Comparison of ENCODE assay signal across 8 cellular contexts in the genomic region with DNA sequence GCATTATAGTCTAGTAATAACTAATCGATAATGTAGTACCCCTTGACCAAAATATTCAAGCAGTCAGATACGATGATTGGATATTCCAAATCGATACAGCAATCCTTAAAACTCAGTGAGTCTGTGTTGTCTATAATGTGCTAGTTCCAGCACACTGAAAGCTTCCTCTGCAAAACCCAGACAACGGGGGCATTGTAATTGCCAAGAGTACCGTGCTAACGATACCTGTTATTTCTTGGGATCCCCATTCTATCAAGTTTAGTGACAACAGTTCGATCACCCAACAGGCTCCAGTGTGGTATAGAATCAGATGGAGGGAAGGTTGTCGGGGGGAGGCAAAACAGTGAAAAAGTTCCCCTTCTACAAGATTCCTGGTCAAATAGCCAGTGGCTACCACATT. TPM values are rescaled to one million over a fixed set of nuclear protein-coding genes. Genes with fewer than 3 reads are reported as not detected.
DNase-seq lines count a peak whose midpoint lies in the region; ATAC-seq and TF ChIP-seq lines count a peak whose summit lies in the region.

No MANE protein-coding gene starts in this region.

- H3K4me1 Mint-ChIP-seq in GM23338, result peaks cover 46% of the 10 kb centered on the region
- peaks cover 16% of the 10 kb centered on the region for H3K4me1 Mint-ChIP-seq in glutamatergic neuron (ENCODE audit: low read depth, unreplicated experiment)

- H3K27ac Mint-ChIP-seq in GM23338, result no peak overlapping the region
- peak overlapping the region; percentile 84 for H3K27ac Mint-ChIP-seq in glutamatergic neuron (ENCODE audit: unreplicated experiment)

- no peaks in the 10 kb centered on the region for H3K9me2 ChIP-seq in GM23338 (ENCODE audit: insufficient read depth)

- DNase-seq in GM23338 (ENCODE audit: low spot score) (no peak), glutamatergic neuron (no peak), amniotic stem cell (lab: John Stamatoyannopoulos, UW) (no peak), D341Med (ENCODE audit: low spot score) (no peak)

- H3K27me3 Mint-ChIP-seq in GM23338 (ENCODE audit: insufficient read depth, low read depth, poor library complexity) (peaks cover 20% of the 10 kb centered on the region), glutamatergic neuron (ENCODE audit: unreplicated experiment) (peaks cover 2% of the 10 kb centered on the region)

- no peaks in the 10 kb centered on the region for H3K79me2 ChIP-seq in GM23338 (replicated peaks; ENCODE audit: insufficient read depth)

- H3K27ac ChIP-seq in GM23338 (ENCODE audit: low read depth) (0 out of 2 replicates have a peak overlapping the region, but pooled peaks have one; percentile 76), skin epidermis (peak overlapping the region in 20 of 21 experiments; percentile 89 to 99 (median 98))

- no peaks in the 10 kb centered on the region for H3K9me3 Mint-ChIP-seq in GM23338
- peaks cover 4% of the 10 kb centered on the region for H3K9me3 Mint-ChIP-seq in glutamatergic neuron (ENCODE audit: unreplicated experiment)

- H3K4me1 ChIP-seq in GM23338 (ENCODE audit: insufficient read depth), result peaks cover 24% of the 10 kb centered on the region

- no peak for ATAC-seq in GM23338
- no peak for ATAC-seq in esophagus mucosa
- ATAC-seq in HG03342 (IDR thresholded peaks at IDR 0.05; ENCODE audit: unreplicated experiment), result no peak

- no peaks in the 10 kb centered on the region for H3F3A ChIP-seq in GM23338 (replicated peaks; ENCODE audit: low read depth)

- H3K4me3 Mint-ChIP-seq in GM23338 (peak overlapping the region; percentile 78), glutamatergic neuron (ENCODE audit: unreplicated experiment) (peak overlapping the region; percentile 83)

- H3K27me3 ChIP-seq in GM23338 (ENCODE audit: insufficient read depth), result peaks cover 35% of the 10 kb centered on the region

- peak overlapping the region; percentile 74 for H3K4me3 ChIP-seq in GM23338
- H3K4me3 ChIP-seq in WI38 (ENCODE audit: low read depth, low read length), result peak overlapping the region; percentile 61
- H3K4me3 ChIP-seq in skin epidermis, result peak overlapping the region; percentile 47 to 75 (median 60)

- no peaks in the 10 kb centered on the region for H4K20me1 ChIP-seq in GM23338 (replicated peaks; ENCODE audit: insufficient read depth)

- no peak overlapping the region for H2AFZ ChIP-seq in GM23338

- peak overlapping the region; percentile 90 for H3K4me2 ChIP-seq in GM23338

- H3K36me3 Mint-ChIP-seq in GM23338 (ENCODE audit: low read depth) (no peaks in the 10 kb centered on the region), glutamatergic neuron (ENCODE audit: unreplicated experiment) (no peaks in the 10 kb centered on the region)

- TF ChIP-seq CTCF in GM23338 (conservative IDR thresholded peaks at IDR 0.05; ENCODE audit: low read depth in 2 of 2), result no peak
- TF ChIP-seq CTCF in WI38 (IDR thresholded peaks at IDR 0.05; ENCODE audit: low read depth, low read length), result no peak
- TF ChIP-seq CTCF in glutamatergic neuron (IDR thresholded peaks at IDR 0.05; ENCODE audit: partially characterized antibody, unreplicated experiment), result no peak

- no peaks in the 10 kb centered on the region for H3K36me3 ChIP-seq in GM23338 (ENCODE audit: insufficient read depth)

TF ChIP-seq in GM23338, 12 proteins besides CTCF, POLR2A, EP300 and RAD21:
- no peak for TF ChIP-seq JUNB (IDR thresholded peaks at IDR 0.05; ENCODE audit: unreplicated experiment)
- no peak for TF ChIP-seq ZNF114 (CRISPR knock-in tag; IDR thresholded peaks at IDR 0.05)
- TF ChIP-seq POLR2AphosphoS5 (IDR thresholded peaks at IDR 0.05; ENCODE audit: low read depth), result no peak
- no peak for TF ChIP-seq CREB1 (CRISPR knock-in tag; IDR thresholded peaks at IDR 0.05; ENCODE audit: low read depth)
- TF ChIP-seq EZH2phosphoT487 (IDR thresholded peaks at IDR 0.05; ENCODE audit: unreplicated experiment), result no peak
- TF ChIP-seq, protein P1, sequence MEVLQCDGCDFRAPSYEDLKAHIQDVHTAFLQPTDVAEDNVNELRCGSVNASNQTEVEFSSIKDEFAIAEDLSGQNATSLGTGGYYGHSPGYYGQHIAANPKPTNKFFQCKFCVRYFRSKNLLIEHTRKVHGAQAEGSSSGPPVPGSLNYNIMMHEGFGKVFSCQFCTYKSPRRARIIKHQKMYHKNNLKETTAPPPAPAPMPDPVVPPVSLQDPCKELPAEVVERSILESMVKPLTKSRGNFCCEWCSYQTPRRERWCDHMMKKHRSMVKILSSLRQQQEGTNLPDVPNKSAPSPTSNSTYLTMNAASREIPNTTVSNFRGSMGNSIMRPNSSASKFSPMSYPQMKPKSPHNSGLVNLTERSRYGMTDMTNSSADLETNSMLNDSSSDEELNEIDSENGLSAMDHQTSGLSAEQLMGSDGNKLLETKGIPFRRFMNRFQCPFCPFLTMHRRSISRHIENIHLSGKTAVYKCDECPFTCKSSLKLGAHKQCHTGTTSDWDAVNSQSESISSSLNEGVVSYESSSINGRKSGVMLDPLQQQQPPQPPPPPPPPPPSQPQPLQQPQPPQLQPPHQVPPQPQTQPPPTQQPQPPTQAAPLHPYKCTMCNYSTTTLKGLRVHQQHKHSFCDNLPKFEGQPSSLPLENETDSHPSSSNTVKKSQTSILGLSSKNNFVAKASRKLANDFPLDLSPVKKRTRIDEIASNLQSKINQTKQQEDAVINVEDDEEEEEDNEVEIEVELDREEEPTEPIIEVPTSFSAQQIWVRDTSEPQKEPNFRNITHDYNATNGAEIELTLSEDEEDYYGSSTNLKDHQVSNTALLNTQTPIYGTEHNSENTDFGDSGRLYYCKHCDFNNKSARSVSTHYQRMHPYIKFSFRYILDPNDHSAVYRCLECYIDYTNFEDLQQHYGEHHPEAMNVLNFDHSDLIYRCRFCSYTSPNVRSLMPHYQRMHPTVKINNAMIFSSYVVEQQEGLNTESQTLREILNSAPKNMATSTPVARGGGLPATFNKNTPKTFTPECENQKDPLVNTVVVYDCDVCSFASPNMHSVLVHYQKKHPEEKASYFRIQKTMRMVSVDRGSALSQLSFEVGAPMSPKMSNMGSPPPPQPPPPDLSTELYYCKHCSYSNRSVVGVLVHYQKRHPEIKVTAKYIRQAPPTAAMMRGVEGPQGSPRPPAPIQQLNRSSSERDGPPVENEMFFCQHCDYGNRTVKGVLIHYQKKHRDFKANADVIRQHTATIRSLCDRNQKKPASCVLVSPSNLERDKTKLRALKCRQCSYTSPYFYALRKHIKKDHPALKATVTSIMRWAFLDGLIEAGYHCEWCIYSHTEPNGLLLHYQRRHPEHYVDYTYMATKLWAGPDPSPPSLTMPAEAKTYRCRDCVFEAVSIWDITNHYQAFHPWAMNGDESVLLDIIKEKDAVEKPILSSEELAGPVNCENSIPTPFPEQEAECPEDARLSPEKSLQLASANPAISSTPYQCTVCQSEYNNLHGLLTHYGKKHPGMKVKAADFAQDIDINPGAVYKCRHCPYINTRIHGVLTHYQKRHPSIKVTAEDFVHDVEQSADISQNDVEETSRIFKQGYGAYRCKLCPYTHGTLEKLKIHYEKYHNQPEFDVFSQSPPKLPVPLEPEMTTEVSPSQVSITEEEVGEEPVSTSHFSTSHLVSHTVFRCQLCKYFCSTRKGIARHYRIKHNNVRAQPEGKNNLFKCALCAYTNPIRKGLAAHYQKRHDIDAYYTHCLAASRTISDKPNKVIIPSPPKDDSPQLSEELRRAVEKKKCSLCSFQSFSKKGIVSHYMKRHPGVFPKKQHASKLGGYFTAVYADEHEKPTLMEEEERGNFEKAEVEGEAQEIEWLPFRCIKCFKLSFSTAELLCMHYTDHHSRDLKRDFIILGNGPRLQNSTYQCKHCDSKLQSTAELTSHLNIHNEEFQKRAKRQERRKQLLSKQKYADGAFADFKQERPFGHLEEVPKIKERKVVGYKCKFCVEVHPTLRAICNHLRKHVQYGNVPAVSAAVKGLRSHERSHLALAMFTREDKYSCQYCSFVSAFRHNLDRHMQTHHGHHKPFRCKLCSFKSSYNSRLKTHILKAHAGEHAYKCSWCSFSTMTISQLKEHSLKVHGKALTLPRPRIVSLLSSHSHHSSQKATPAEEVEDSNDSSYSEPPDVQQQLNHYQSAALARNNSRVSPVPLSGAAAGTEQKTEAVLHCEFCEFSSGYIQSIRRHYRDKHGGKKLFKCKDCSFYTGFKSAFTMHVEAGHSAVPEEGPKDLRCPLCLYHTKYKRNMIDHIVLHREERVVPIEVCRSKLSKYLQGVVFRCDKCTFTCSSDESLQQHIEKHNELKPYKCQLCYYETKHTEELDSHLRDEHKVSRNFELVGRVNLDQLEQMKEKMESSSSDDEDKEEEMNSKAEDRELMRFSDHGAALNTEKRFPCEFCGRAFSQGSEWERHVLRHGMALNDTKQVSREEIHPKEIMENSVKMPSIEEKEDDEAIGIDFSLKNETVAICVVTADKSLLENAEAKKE (CRISPR knock-in tag; IDR thresholded peaks at IDR 0.05), result no peak
- TF ChIP-seq, protein P2, sequence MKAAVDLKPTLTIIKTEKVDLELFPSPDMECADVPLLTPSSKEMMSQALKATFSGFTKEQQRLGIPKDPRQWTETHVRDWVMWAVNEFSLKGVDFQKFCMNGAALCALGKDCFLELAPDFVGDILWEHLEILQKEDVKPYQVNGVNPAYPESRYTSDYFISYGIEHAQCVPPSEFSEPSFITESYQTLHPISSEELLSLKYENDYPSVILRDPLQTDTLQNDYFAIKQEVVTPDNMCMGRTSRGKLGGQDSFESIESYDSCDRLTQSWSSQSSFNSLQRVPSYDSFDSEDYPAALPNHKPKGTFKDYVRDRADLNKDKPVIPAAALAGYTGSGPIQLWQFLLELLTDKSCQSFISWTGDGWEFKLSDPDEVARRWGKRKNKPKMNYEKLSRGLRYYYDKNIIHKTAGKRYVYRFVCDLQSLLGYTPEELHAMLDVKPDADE (IDR thresholded peaks at IDR 0.05), result no peak
- TF ChIP-seq NANOG (IDR thresholded peaks at IDR 0.05; ENCODE audit: borderline replicate concordance), result no peak
- TF ChIP-seq EZH2 (IDR thresholded peaks at IDR 0.05; ENCODE audit: low read depth, unreplicated experiment), result no peak
- no peak for TF ChIP-seq STAT1 (IDR thresholded peaks at IDR 0.05; ENCODE audit: unreplicated experiment)

RNA-seq across cellular contexts. Expression of a gene that starts 0.9 kb away (rescaled TPM):
- total RNA-seq in GM23338 (2014; rRNA removed; shearing (Covaris generic)), result 0.74 and 0.94 TPM in 2 replicates
- polyA plus RNA-seq in GM23338 (2016; fragmentation: Nextera tagmentation; extraction: Ambion mirVana), result 0.91 and 1.6 TPM in 2 replicates
- 3.5 TPM for total RNA-seq in glutamatergic neuron (ENCODE audit: unreplicated experiment)
- 2.9 TPM for total RNA-seq in esophagus mucosa
